ENCODE assay signal across 9 cellular contexts in the genomic region with DNA sequence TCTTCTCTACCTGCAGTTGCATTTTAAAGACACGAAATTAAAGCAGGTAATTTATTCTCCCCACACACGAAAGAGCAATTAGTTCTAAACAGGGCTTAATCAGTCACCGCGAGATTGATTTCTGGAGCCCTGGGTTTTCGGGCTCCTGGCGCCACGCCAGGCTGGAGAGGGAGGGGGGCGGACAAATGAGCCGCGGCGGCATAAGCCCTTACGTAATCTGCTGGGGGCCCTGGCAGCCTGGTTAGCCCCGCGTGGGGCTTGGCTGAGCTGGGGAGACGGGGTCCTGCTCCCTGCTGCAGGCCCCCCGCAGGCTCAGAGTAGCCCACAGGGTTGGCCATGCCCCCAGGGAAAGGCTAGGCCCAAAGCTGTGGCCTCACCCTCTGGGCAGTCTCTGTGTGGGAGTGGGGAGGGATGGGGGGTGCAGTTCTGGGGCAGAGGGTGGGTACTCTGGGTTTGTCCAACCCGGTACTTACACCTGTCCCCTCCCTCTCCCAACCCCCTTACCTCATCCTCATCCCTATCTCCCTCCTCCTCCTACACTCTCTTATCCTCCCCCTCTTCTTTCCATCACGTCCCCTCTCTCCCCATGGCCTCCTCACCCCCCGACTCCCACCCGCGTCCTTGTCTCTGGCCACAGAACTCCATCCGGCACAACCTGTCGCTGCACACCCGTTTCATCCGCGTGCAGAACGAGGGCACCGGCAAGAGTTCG. TPM values are rescaled to one million over a fixed set of nuclear protein-coding genes. Genes with fewer than 3 reads are reported as not detected.
A peak's percentile ranks its signal among the peaks of the same experiment; 100 is the strongest.
DNase-seq lines count a peak whose midpoint lies in the region; ATAC-seq and TF ChIP-seq lines count a peak whose summit lies in the region.
"Had no signal": no experiment of that assay in that cellular context is flagged by ENCODE, and none has a peak within 500 bp of the region (broad histone marks: within the 10 kb centered on the region; RNA-seq: fewer than 3 reads in every experiment).

No MANE protein-coding gene starts in this region.

- WGBS in transverse colon (ENCODE audit: low coverage in 1 of 2), 2 donors, result 11 to 12% methylated on average over 5 to 29 of the region's 29 CpGs

- TF ChIP-seq CTCF in MCF 10A (IDR thresholded peaks at IDR 0.05; ENCODE audit: unreplicated experiment), result no peak
- no peak for TF ChIP-seq CTCF in lower lobe of right lung (IDR thresholded peaks at IDR 0.05)
- no peak for TF ChIP-seq CTCF in transverse colon (IDR thresholded peaks at IDR 0.05)

- no peak for TF ChIP-seq POLR2A in transverse colon (IDR thresholded peaks at IDR 0.05)

- H3K27me3 ChIP-seq in H7 (ENCODE audit: control insufficient read depth, insufficient read depth, low read length) (peaks cover 63% of the 10 kb centered on the region), lower lobe of right lung (ENCODE audit: low read depth) (peaks cover 30% of the 10 kb centered on the region), transverse colon (peaks cover 37% of the 10 kb centered on the region)

- intact Hi-C loops in MCF 10A (cut with micrococcal nuclease), result no loop called here
- intact Hi-C loops in lower lobe of right lung (cut with DNase I), result no loop called here
- intact Hi-C loops in transverse colon (cut with DNase I; ENCODE audit: low total_unique reads), result no loop called here

- H3K36me3 ChIP-seq in H7 (replicated peaks; ENCODE audit: control insufficient read depth, insufficient read depth, low read length) (no peaks in the 10 kb centered on the region), lower lobe of right lung (no peaks in the 10 kb centered on the region), transverse colon (no peaks in the 10 kb centered on the region)

- no peaks in the 10 kb centered on the region for H3K9me3 Mint-ChIP-seq in MCF 10A (ENCODE audit: unreplicated experiment)

- CTCF ChIA-PET in MCF 10A (lab: Yijun Ruan, JAX), result interaction anchor here (1.1 kb wide), 1 partner anchor 32 kb away, joined by 3 read pairs; no protein-coding TSS in a partner anchor

- DNase-seq in H7 (peak; percentile 84), NCI-H446 (lab: John Stamatoyannopoulos, UW) (peak; percentile 64 to 84), MCF 10A (ENCODE audit: unreplicated experiment) (no peak), lower lobe of right lung (no peak), transverse colon (no peak)

- no peak overlapping the region for H3K27ac Mint-ChIP-seq in MCF 10A (ENCODE audit: low read depth, unreplicated experiment)

- H3K4me1 ChIP-seq in lower lobe of right lung (peaks cover 22% of the 10 kb centered on the region), transverse colon (peaks cover 0 to 30% (median 21%) of the 10 kb centered on the region in 4 donors)

- peaks cover 25% of the 10 kb centered on the region for H3K27me3 Mint-ChIP-seq in MCF 10A (ENCODE audit: insufficient read depth, unreplicated experiment)

- in situ Hi-C loops in transverse colon (cut with MboI; ENCODE audit: low pct_ligation_motif_present in 1 of 4, low pct_unique_long_range_greater_than_20kb in 1 of 4, low sequenced_read_pairs in 3 of 4), result no loop called here

- no peaks in the 10 kb centered on the region for H3K9me3 ChIP-seq in lower lobe of right lung
- H3K9me3 ChIP-seq in transverse colon, result no peaks in the 10 kb centered on the region

- peak; percentile 13 to 18 for ATAC-seq in lower lobe of right lung
- no peak for ATAC-seq in GM18867 (IDR thresholded peaks at IDR 0.05; ENCODE audit: unreplicated experiment)
- no peak for ATAC-seq in HG02610 (IDR thresholded peaks at IDR 0.05; ENCODE audit: unreplicated experiment)
- no peak for ATAC-seq in HG02970 (IDR thresholded peaks at IDR 0.05; ENCODE audit: low FRiP score, unreplicated experiment)

- POLR2A ChIA-PET in MCF 10A (lab: Yijun Ruan, JAX), result interaction anchor here (0.7 kb wide), 1 partner anchor 40 kb away, joined by 3 read pairs; no protein-coding TSS in a partner anchor

- TF ChIP-seq EP300 in transverse colon (IDR thresholded peaks at IDR 0.05; ENCODE audit: low read depth), result no peak

- H3K4me3 ChIP-seq in H7 (ENCODE audit: insufficient read depth, low read depth, low read length) (peak overlapping the region; percentile 65), lower lobe of right lung (peak overlapping the region; percentile 61), transverse colon (peak overlapping the region; percentile 48 to 63 (median 54))

- H3K27ac ChIP-seq in lower lobe of right lung, result peak overlapping the region; percentile 89
- H3K27ac ChIP-seq in transverse colon, result peak overlapping the region; percentile 84 to 95 (median 88)
- H3K27ac ChIP-seq: KMS-11 had no signal

- peak overlapping the region; percentile 29 for H3K4me3 Mint-ChIP-seq in MCF 10A (ENCODE audit: unreplicated experiment)

- H3K4me1 Mint-ChIP-seq in MCF 10A (ENCODE audit: insufficient read depth, unreplicated experiment), result no peaks in the 10 kb centered on the region

- BruUV-seq in MCF 10A (replicated peaks; lab: Mats Ljungman, UMichigan), result TSS peak; percentile 25

- H3K36me3 Mint-ChIP-seq in MCF 10A (ENCODE audit: insufficient read depth, unreplicated experiment), result peaks cover 6% of the 10 kb centered on the region

RNA-seq across cellular contexts. Expression of a gene that starts 19.9 kb away (rescaled TPM):
- total RNA-seq in H7 (2014; rRNA removed; shearing (Covaris generic)), result 0.97 and 1.00 TPM in 2 replicates
- total RNA-seq in MCF 10A (2022), result 0.22 and 0.28 TPM in 2 replicates
- 0.92 TPM for total RNA-seq in lower lobe of right lung
- 1 to 10 TPM in 1 of 4 donors, under 1 TPM in 1, not detected in 2; 0.14 to 4.1 TPM for total RNA-seq in transverse colon

Comparison
In these comparisons a context has a peak if more than half of its experiments do, and no peak if none do; other contexts are left out.
1. DNase-seq: peak in H7 (single experiment) and NCI-H446 (2 of 2); none in MCF 10A (single experiment), lower lobe of right lung (single experiment) and transverse colon (single experiment).
2. ATAC-seq: peak in lower lobe of right lung (2 of 2); none in GM18867 (single experiment), HG02610 (single experiment) and HG02970 (single experiment).
3. Peak in every context shown above with its lines, with median percentiles within 50 percentile points of each other: H3K4me3 ChIP-seq.